ENCODE assay signal across 8 cellular contexts in genomic region chr19:10872551-10873107, GRCh38. TPM values are rescaled to one million over a fixed set of nuclear protein-coding genes. Genes with fewer than 3 reads are reported as not detected.
A peak's percentile ranks its signal among the peaks of the same experiment; 100 is the strongest.
DNase-seq lines count a peak whose midpoint lies in the region; ATAC-seq and TF ChIP-seq lines count a peak whose summit lies in the region.

No MANE protein-coding gene starts in this region.

- TF ChIP-seq POLR2A in vagina (IDR thresholded peaks at IDR 0.05), result no peak

- H3K27me3 Mint-ChIP-seq in stimulated activated naive CD8-positive, alpha-beta T cell treated with anti-CD3 and anti-CD28 coated beads, Interleukin-15, Interleukin-2, amounts not matched to agents 100 ng/mL and 50 ng/mL, for 24 hours, result no peaks in the 10 kb centered on the region

- no peaks in the 10 kb centered on the region for H3K27me3 ChIP-seq in vagina

- DNase-seq in stimulated activated naive CD8-positive, alpha-beta T cell treated with anti-CD3 and anti-CD28 coated beads, Interleukin-15, Interleukin-2, amounts not matched to agents 100 U/mL and 50 U/mL, for 24 hours, result no peak
- DNase-seq in astrocyte of the cerebellum (ENCODE audit: low read depth) (no peak), mucosa of descending colon (no peak), vagina (ENCODE audit: extremely low spot score in 2 of 2) (no peak), NCI-H526 (lab: John Stamatoyannopoulos, UW) (no peak), SW 1271 (lab: John Stamatoyannopoulos, UW) (no peak)

- H3K27ac Mint-ChIP-seq in stimulated activated naive CD8-positive, alpha-beta T cell treated with anti-CD3 and anti-CD28 coated beads, Interleukin-15, Interleukin-2, amounts not matched to agents 100 ng/mL and 50 ng/mL, for 24 hours, result peak overlapping the region; percentile 85

- TF ChIP-seq CTCF in astrocyte of the cerebellum (IDR thresholded peaks at IDR 0.05; ENCODE audit: low read depth, low read length, missing control alignments) (no peak), mucosa of descending colon (IDR thresholded peaks at IDR 0.05) (no peak), vagina (IDR thresholded peaks at IDR 0.05) (no peak)

- in situ Hi-C loops in astrocyte of the cerebellum (cut with HindIII; ENCODE audit: low sequenced_read_pairs), result no loop called here

- H3K4me3 Mint-ChIP-seq in stimulated activated naive CD8-positive, alpha-beta T cell treated with anti-CD3 and anti-CD28 coated beads, Interleukin-15, Interleukin-2, amounts not matched to agents 100 ng/mL and 50 ng/mL, for 24 hours, result peak overlapping the region; percentile 80

- peaks cover 46% of the 10 kb centered on the region for H3K4me1 Mint-ChIP-seq in stimulated activated naive CD8-positive, alpha-beta T cell treated with anti-CD3 and anti-CD28 coated beads, Interleukin-15, Interleukin-2, amounts not matched to agents 100 ng/mL and 50 ng/mL, for 24 hours (ENCODE audit: low read depth)

- no peaks in the 10 kb centered on the region for H3K9me3 ChIP-seq in mucosa of descending colon
- no peaks in the 10 kb centered on the region for H3K9me3 ChIP-seq in vagina

- H3K4me3 ChIP-seq in astrocyte of the cerebellum (ENCODE audit: low read depth, low read length) (peak overlapping the region; percentile 80), mucosa of descending colon (peak overlapping the region; percentile 83), vagina (peak overlapping the region; percentile 91 to 99)

- ATAC-seq in stimulated activated naive CD8-positive, alpha-beta T cell treated with anti-CD3 and anti-CD28 coated beads, Interleukin-15, Interleukin-2, amounts not matched to agents 100 U/mL and 50 U/mL, for 24 hours, result no peak
- ATAC-seq in mucosa of descending colon (no peak), HG03571 (IDR thresholded peaks at IDR 0.05; ENCODE audit: unreplicated experiment) (no peak)

- H3K4me1 ChIP-seq in mucosa of descending colon (ENCODE audit: low read depth) (peaks cover 19% of the 10 kb centered on the region), vagina (peaks cover 52% of the 10 kb centered on the region)

- peak overlapping the region; percentile 94 for H3K27ac ChIP-seq in vagina

- H3K9me3 Mint-ChIP-seq in stimulated activated naive CD8-positive, alpha-beta T cell treated with anti-CD3 and anti-CD28 coated beads, Interleukin-15, Interleukin-2, amounts not matched to agents 100 ng/mL and 50 ng/mL, for 24 hours, result no peaks in the 10 kb centered on the region

- peaks cover 3% of the 10 kb centered on the region for H3K36me3 ChIP-seq in mucosa of descending colon (ENCODE audit: low read depth)
- H3K36me3 ChIP-seq in vagina, result no peaks in the 10 kb centered on the region

- intact Hi-C loops in mucosa of descending colon (cut with DNase I, micrococcal nuclease) (no loop called here), vagina (cut with DNase I) (loop anchor here (10.0 kb wide), 1 partner anchor 52 kb away; the partner anchor contains the start of genes TIMM29 and YIPF2)

- H3K36me3 Mint-ChIP-seq in stimulated activated naive CD8-positive, alpha-beta T cell treated with anti-CD3 and anti-CD28 coated beads, Interleukin-15, Interleukin-2, amounts not matched to agents 100 ng/mL and 50 ng/mL, for 24 hours (ENCODE audit: low read depth), result no peaks in the 10 kb centered on the region

RNA-seq across cellular contexts. Expression of gene CARM1, which starts 1.3 kb away (rescaled TPM):
- 10 to 100 TPM; 49.1 to 54.3 (median 49.7) TPM for total RNA-seq in mucosa of descending colon
- total RNA-seq in vagina, result 28.2 TPM

RNA-seq across cellular contexts. Expression of gene C19orf38, which starts 24.4 kb away (rescaled TPM):
- 1 to 10 TPM in 1 of 3 donors, under 1 TPM in 2; 0.64 to 1.9 (median 0.73) TPM for total RNA-seq in mucosa of descending colon
- total RNA-seq in vagina, result 2.5 TPM

RNA-seq across cellular contexts. Expression of gene TMED1, which starts 36.6 kb away (rescaled TPM):
- total RNA-seq in mucosa of descending colon (10 to 100 TPM; 12.8 to 24.7 (median 15.3) TPM), vagina (20.4 TPM)

RNA-seq across cellular contexts. Expression of gene YIPF2, which starts 55.8 kb away (rescaled TPM):
- 10 to 100 TPM; 34.0 to 55.8 (median 55.2) TPM for total RNA-seq in mucosa of descending colon
- total RNA-seq in vagina, result 42.7 TPM

RNA-seq across cellular contexts. Expression of gene TIMM29, which starts 56.0 kb away (rescaled TPM):
- total RNA-seq in mucosa of descending colon, result 10 to 100 TPM; 18.5 to 25.0 (median 22.7) TPM
- 21.9 TPM for total RNA-seq in vagina
